29 cellular contexts compared by ENCODE assay signal in the genomic region with DNA sequence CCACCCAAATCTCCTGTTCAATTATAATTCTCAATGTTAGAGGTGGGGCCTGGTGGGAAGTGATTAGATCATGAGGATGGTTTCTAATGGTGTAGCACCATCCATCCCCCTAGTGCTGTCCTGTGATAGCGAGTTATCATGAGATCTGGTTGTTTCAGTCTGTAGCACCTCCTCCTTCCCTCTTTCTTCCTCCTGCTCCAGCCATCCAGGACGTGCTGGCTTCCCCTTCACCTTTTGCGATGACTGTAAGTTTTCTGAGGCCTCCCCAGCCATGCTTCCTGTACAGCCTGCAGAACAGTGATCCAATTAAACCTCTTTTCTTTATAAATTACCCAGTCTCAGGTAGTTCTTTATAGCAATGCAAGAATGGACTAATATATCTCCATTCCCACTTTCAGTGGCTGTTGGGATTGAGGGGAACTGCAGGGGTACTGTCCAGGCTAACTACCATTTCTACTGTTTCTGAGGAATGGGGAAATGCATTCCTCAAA. TPM values are rescaled to one million over a fixed set of nuclear protein-coding genes. Genes with fewer than 3 reads are reported as not detected.
DNase-seq lines count a peak whose midpoint lies in the region; ATAC-seq and TF ChIP-seq lines count a peak whose summit lies in the region.
"Had no signal": no experiment of that assay in that cellular context is flagged by ENCODE, and none has a peak within 500 bp of the region (broad histone marks: within the 10 kb centered on the region; RNA-seq: fewer than 3 reads in every experiment).

No MANE protein-coding gene starts in this region.

- H3K36me3 ChIP-seq in BLaER1: no peaks in the 10 kb centered on the region
- no peaks in the 10 kb centered on the region for H3K36me3 ChIP-seq in IMR-90 (ENCODE audit: control insufficient read depth, insufficient read depth, low read length)
- H3K36me3 ChIP-seq in mammary epithelial cell (ENCODE audit: insufficient read depth, low read length): no peaks in the 10 kb centered on the region
- H3K36me3 ChIP-seq in left lung: no peaks in the 10 kb centered on the region
- H3K36me3 ChIP-seq: BE2C, right lobe of liver, tibial artery had no signal

- POLR2A ChIA-PET in IMR-90 (lab: Charles Lee; ENCODE audit: unreplicated experiment): no interaction called here

- peak overlapping the region; percentile 78 for H2AK5ac ChIP-seq in IMR-90 (ENCODE audit: low read depth, low read length)

- H2AK9ac ChIP-seq in IMR-90 (replicated peaks; ENCODE audit: low read depth, low read length, poor library complexity): no peak overlapping the region

- BruUV-seq in IMR-90 (replicated peaks; lab: Mats Ljungman, UMichigan) (no TSS peak), mammary epithelial cell (replicated peaks; lab: Mats Ljungman, UMichigan) (no TSS peak)

- DNase-seq in IMR-90: no peak
- DNase-seq in mammary epithelial cell: no peak
- no peak for DNase-seq in left lung
- no peak for DNase-seq in GM10266 (ENCODE audit: extremely low spot score)
- no peak for DNase-seq in iPS-NIHi7 (ENCODE audit: extremely low spot score)
- no peak for DNase-seq in NCI-H1930 (lab: John Stamatoyannopoulos, UW)
- DNase-seq: activated CD4-positive, alpha-beta memory T cell treated with anti-CD3 and anti-CD28 coated beads, Interleukin-2, amount 10 ng/mL, durations not matched to agents 7 days and 5 days; activated CD4-positive, alpha-beta T cell treated with anti-CD3 and anti-CD28 coated beads for 1 hour; activated CD8-positive, alpha-beta memory T cell treated with anti-CD3 and anti-CD28 coated beads, Interleukin-2, amount 50 U/mL, for 4 hours; activated naive CD4-positive, alpha-beta T cell treated with anti-CD3 and anti-CD28 coated beads, Interleukin-2, amount 50 U/mL, for 16 hours; amniotic stem cell; BE2C; CD8-positive, alpha-beta memory T cell; DMS153; hypothalamus; KBM-7; left ventricle myocardium inferior; NCI-H1105 treated with DMSO at 0.1 percent for 48 hours; NCI-H2029; NCI-H345; NCI-H69; PC-9; right lobe of liver; SHP77; stimulated activated CD4-positive, alpha-beta T cell treated with anti-CD3 and anti-CD28 coated beads, Interleukin-2, amount 100 ng/mL, for 48 hours; tibial artery had no signal

- no peak overlapping the region; the same call in 2 of the 3 replicates for H2BK15ac ChIP-seq in IMR-90 (ENCODE audit: low read depth, low read length)

- peaks cover 14% of the 10 kb centered on the region for H3K9me1 ChIP-seq in IMR-90 (ENCODE audit: insufficient read depth, low read length)

- no peak overlapping the region for H2AFZ ChIP-seq in IMR-90 (replicated peaks; ENCODE audit: low read length, poor library complexity)
- no peak overlapping the region for H2AFZ ChIP-seq in mammary epithelial cell (ENCODE audit: low read depth, low read length)
- H2AFZ ChIP-seq: PC-9 had no signal

- H3K27me3 ChIP-seq in BLaER1: no peaks in the 10 kb centered on the region
- no peaks in the 10 kb centered on the region for H3K27me3 ChIP-seq in IMR-90 (ENCODE audit: control insufficient read depth, insufficient read depth, low read length)
- no peaks in the 10 kb centered on the region for H3K27me3 ChIP-seq in mammary epithelial cell (ENCODE audit: insufficient read depth, low read length)
- H3K27me3 ChIP-seq in left lung: no peaks in the 10 kb centered on the region
- H3K27me3 ChIP-seq: BE2C, MG63, right lobe of liver, tibial artery had no signal

- intact Hi-C loops in IMR-90 (cut with micrococcal nuclease) (no loop called here), mammary epithelial cell (cut with micrococcal nuclease) (no loop called here), left lung (cut with DNase I) (no loop called here)

- H4K5ac ChIP-seq in IMR-90 (ENCODE audit: low read depth, low read length): no peak overlapping the region

- 0 out of 2 replicates have a peak overlapping the region, but pooled peaks have one; percentile 29 for H3K14ac ChIP-seq in IMR-90 (replicated peaks; ENCODE audit: low read depth, low read length)

- no peak overlapping the region for H4K91ac ChIP-seq in IMR-90 (ENCODE audit: insufficient read depth, low read depth, low read length)

- no CpG with 5 or more reads among the region's 3 CpGs for WGBS in IMR-90 (ENCODE audit: extremely low coverage in 2 of 2, insufficient read length in 1 of 2), 2 experiments
- 64% methylated on average over 3 of the region's 3 CpGs for WGBS in mammary epithelial cell (ENCODE audit: low coverage, missing lambda C conversion rate)

- in situ Hi-C loops in IMR-90 (cut with MboI; ENCODE audit: low sequenced_read_pairs): no loop called here
- in situ Hi-C loops in mammary epithelial cell (cut with MboI; ENCODE audit: low sequenced_read_pairs in 2 of 2): no loop called here

- peak overlapping the region; percentile 34; the same call in 1 of the 2 replicates for H3K4me2 ChIP-seq in BLaER1
- H3K4me2 ChIP-seq in IMR-90 (ENCODE audit: low read depth, low read length): no peak overlapping the region
- H3K4me2 ChIP-seq in mammary epithelial cell (ENCODE audit: insufficient read depth, low read depth, low read length): no peak overlapping the region
- H3K4me2 ChIP-seq: PC-9 had no signal

- H2BK120ac ChIP-seq in IMR-90 (ENCODE audit: low read depth, low read length): no peak overlapping the region

- no peak for ATAC-seq in IMR-90 (ENCODE audit: low read depth)
- peak; percentile 13 for ATAC-seq in left lung
- no peak for ATAC-seq in HG02884 (IDR thresholded peaks at IDR 0.05; ENCODE audit: unreplicated experiment)
- ATAC-seq: right lobe of liver had no signal

- H3K4me3 ChIP-seq in BLaER1: no peak overlapping the region
- H3K4me3 ChIP-seq in IMR-90 (ENCODE audit: insufficient read depth, low read depth, low read length): no peak overlapping the region
- H3K4me3 ChIP-seq in mammary epithelial cell (replicated peaks in 1 of 3; ENCODE audit: insufficient read depth in 1 of 3, low read depth in 2 of 3, low read length in 3 of 3): no peak overlapping the region
- no peak overlapping the region for H3K4me3 ChIP-seq in left lung
- H3K4me3 ChIP-seq: left ventricle myocardium inferior, MG63, PC-9, right lobe of liver, tibial artery had no signal

- H3K56ac ChIP-seq in IMR-90 (ENCODE audit: extremely low read depth, insufficient read depth, low read length): no peak overlapping the region

- peaks cover 63% of the 10 kb centered on the region for H3K79me2 ChIP-seq in mammary epithelial cell (ENCODE audit: insufficient read depth, low read length)

- peak overlapping the region; percentile 20; the same call in 1 of the 2 replicates for H3K4ac ChIP-seq in IMR-90 (ENCODE audit: low read depth, low read length)

- TF ChIP-seq CTCF in IMR-90 (conservative IDR thresholded peaks at IDR 0.05; ENCODE audit: low read depth, low read length): no peak
- no peak for TF ChIP-seq CTCF in mammary epithelial cell (conservative IDR thresholded peaks at IDR 0.05 in 1 of 2, IDR thresholded peaks at IDR 0.05 in 1 of 2; ENCODE audit: extremely low read depth in 1 of 2, insufficient read depth in 1 of 2, low read depth in 1 of 2, low read length in 2 of 2)
- no peak for TF ChIP-seq CTCF in left lung (IDR thresholded peaks at IDR 0.05)
- TF ChIP-seq CTCF in GM10266 (IDR thresholded peaks at IDR 0.05; ENCODE audit: control insufficient read depth, insufficient read depth, low read depth, missing control alignments): no peak

- H2BK5ac ChIP-seq in IMR-90 (ENCODE audit: low read depth, low read length, poor library complexity, severe bottlenecking): no peak overlapping the region

- no peaks in the 10 kb centered on the region for H4K20me1 ChIP-seq in BLaER1
- peaks cover 20% of the 10 kb centered on the region; the same call in 1 of the 2 replicates for H4K20me1 ChIP-seq in IMR-90 (ENCODE audit: insufficient read depth, low read length)
- H4K20me1 ChIP-seq in mammary epithelial cell (ENCODE audit: insufficient read depth, low read length): no peaks in the 10 kb centered on the region

- no peak for TF ChIP-seq POLR2A in IMR-90 (IDR thresholded peaks at IDR 0.05; ENCODE audit: low read depth, low read length)

- peak overlapping the region in 1 of 2 experiments; percentile 29; a peak in 1 of 4 replicates for H4K8ac ChIP-seq in IMR-90 (ENCODE audit: low read depth in 2 of 2, low read length in 2 of 2)

- CTCF ChIA-PET in IMR-90 (lab: Yijun Ruan, JAX) (no interaction called here), mammary epithelial cell (lab: Charles Lee; ENCODE audit: low non-redundant PET) (no interaction called here)

- H3K27ac ChIP-seq in BLaER1 (no peak overlapping the region), IMR-90 (ENCODE audit: insufficient read depth, low read length) (no peak overlapping the region), mammary epithelial cell (ENCODE audit: insufficient read depth, low read depth, low read length) (peak overlapping the region; percentile 10), left lung (no peak overlapping the region)
- H3K27ac ChIP-seq: left ventricle myocardium inferior, PC-9, right lobe of liver, tibial artery had no signal

- H3K18ac ChIP-seq in IMR-90 (ENCODE audit: low read depth, low read length): no peak overlapping the region

- dilution Hi-C loops in IMR-90 (cut with HindIII; ENCODE audit: low sequenced_read_pairs, unreplicated experiment) (no loop called here), mammary epithelial cell (cut with HindIII; ENCODE audit: low sequenced_read_pairs) (no loop called here)

- no peak for TF ChIP-seq RAD21 in IMR-90 (IDR thresholded peaks at IDR 0.05; ENCODE audit: low read length)

- H3K23ac ChIP-seq in IMR-90 (ENCODE audit: low read depth, low read length): no peak overlapping the region

- no peaks in the 10 kb centered on the region for H3K9me3 ChIP-seq in BLaER1
- no peaks in the 10 kb centered on the region for H3K9me3 ChIP-seq in IMR-90 (ENCODE audit: control insufficient read depth, insufficient read depth, low read length)
- H3K9me3 ChIP-seq in mammary epithelial cell (replicated peaks; ENCODE audit: insufficient read depth, low read length): no peaks in the 10 kb centered on the region
- H3K9me3 ChIP-seq in left lung: no peaks in the 10 kb centered on the region
- H3K9me3 ChIP-seq: BE2C, left ventricle myocardium inferior, MG63, right lobe of liver, tibial artery had no signal

- H3K9ac ChIP-seq in BLaER1: no peak overlapping the region
- no peak overlapping the region for H3K9ac ChIP-seq in IMR-90 (ENCODE audit: low read depth, low read length)
- no peak overlapping the region for H3K9ac ChIP-seq in mammary epithelial cell (ENCODE audit: insufficient read depth, low read length)

- H3K4me1 ChIP-seq in BLaER1: peaks cover 10% of the 10 kb centered on the region
- peaks cover 7% of the 10 kb centered on the region for H3K4me1 ChIP-seq in IMR-90 (ENCODE audit: control insufficient read depth, insufficient read depth, low read length)
- H3K4me1 ChIP-seq in mammary epithelial cell (ENCODE audit: insufficient read depth, low read length): peaks cover 32% of the 10 kb centered on the region
- peaks cover 0 to 10% of the 10 kb centered on the region in 2 donors for H3K4me1 ChIP-seq in left lung
- H3K4me1 ChIP-seq: BE2C, right lobe of liver had no signal

- no peak overlapping the region for H2BK20ac ChIP-seq in IMR-90 (ENCODE audit: low read depth, low read length)

- peaks cover 15 to 67% of the 10 kb centered on the region in 2 experiments; a peak in 2 of 4 replicates for H3K79me1 ChIP-seq in IMR-90 (ENCODE audit: low read depth in 1 of 2, low read length in 2 of 2)

RNA-seq across cellular contexts. Expression of a gene that starts 19.2 kb away (rescaled TPM):
- total RNA-seq in IMR-90 (2012; rRNA removed) (28.3 and 31.4 TPM in 2 replicates), mammary epithelial cell (10 to 100 TPM; 49.3 to 63.8 TPM), left lung (10 to 100 TPM; 43.8 to 50.4 TPM)
- polyA plus RNA-seq in IMR-90 (2012; rRNA removed) (10.9 and 11.6 TPM in 2 replicates), mammary epithelial cell (14.3 TPM)
- polyA plus RNA-seq in IMR-90 (2012; cell fraction: cytosol; rRNA removed): 3.9 and 8.2 TPM in 2 replicates
- 6.4 and 38.7 TPM in 2 replicates for polyA plus RNA-seq in IMR-90 (2012; cell fraction: nucleus; rRNA removed; ENCODE audit: low replicate concordance)
- polyA minus RNA-seq in mammary epithelial cell: 32.5 TPM
